In genomic region chr10:77398558-77398957, GRCh38 we compare ENCODE assay signal across 16 cellular contexts.
DNase-seq lines count a peak whose midpoint lies in the region; ATAC-seq and TF ChIP-seq lines count a peak whose summit lies in the region.
"Had no signal": no experiment of that assay in that cellular context is flagged by ENCODE, and none has a peak within 500 bp of the region (broad histone marks: within the 10 kb centered on the region; RNA-seq: fewer than 3 reads in every experiment).

No MANE protein-coding gene starts in this region.

- H3K4me3 ChIP-seq in fibroblast of lung (replicated peaks in 1 of 4; ENCODE audit: control extremely low read depth in 1 of 4, insufficient read depth in 1 of 4, low read depth in 3 of 4, low read length in 4 of 4), result no peak overlapping the region
- peak overlapping the region in 1 of 3 donors; percentile 20 for H3K4me3 ChIP-seq in skeletal muscle tissue (ENCODE audit: low read length in 3 of 3)
- H3K4me3 ChIP-seq: K562, Peyer's patch, SJSA1 had no signal

- TF ChIP-seq CTCF in fibroblast of lung (conservative IDR thresholded peaks at IDR 0.05 in 1 of 2, IDR thresholded peaks at IDR 0.05 in 1 of 2; ENCODE audit: low read depth in 1 of 2, low read length in 2 of 2), result no peak

- H3K27ac ChIP-seq in fibroblast of lung (ENCODE audit: insufficient read depth, low read length) (no peak overlapping the region), skeletal muscle tissue (ENCODE audit: low read depth, low read length) (peak overlapping the region; percentile 59)
- H3K27ac ChIP-seq: Peyer's patch, SJSA1 had no signal

- peaks cover 8% of the 10 kb centered on the region for H3K4me1 ChIP-seq in fibroblast of lung (ENCODE audit: control insufficient read depth, extremely low read depth, insufficient read depth, low read length)
- H3K4me1 ChIP-seq in skeletal muscle tissue (ENCODE audit: control insufficient read depth in 3 of 3, insufficient read depth in 3 of 3, low read length in 3 of 3), result peaks cover 18 to 61% (median 51%) of the 10 kb centered on the region in 3 donors
- H3K4me1 ChIP-seq: Peyer's patch had no signal

- H3K9ac ChIP-seq in fibroblast of lung (ENCODE audit: insufficient read depth, low read length) (no peak overlapping the region), skeletal muscle tissue (ENCODE audit: low read depth in 1 of 3, low read length in 3 of 3) (peak overlapping the region in 1 of 3 donors; percentile 17)

- no peaks in the 10 kb centered on the region for H3K79me2 ChIP-seq in fibroblast of lung (ENCODE audit: control insufficient read depth, insufficient read depth, low read length)

- H3K36me3 ChIP-seq in fibroblast of lung (ENCODE audit: control insufficient read depth, insufficient read depth, low read length) (peaks cover 2% of the 10 kb centered on the region), skeletal muscle tissue (ENCODE audit: control insufficient read depth in 3 of 3, insufficient read depth in 3 of 3, low read length in 3 of 3) (peaks cover 1 to 3% (median 2%) of the 10 kb centered on the region in 3 donors)
- H3K36me3 ChIP-seq: BE2C, Peyer's patch, SJSA1 had no signal

- no peak for ATAC-seq in activated CD4-positive, CD25-positive, alpha-beta regulatory T cell treated with anti-CD3 and anti-CD28 coated beads, Interleukin-2, amount 50 U/mL, for 24 hours
- ATAC-seq in GM19455 (IDR thresholded peaks at IDR 0.05; ENCODE audit: unreplicated experiment), result no peak
- ATAC-seq: K562 had no signal

- no peak overlapping the region for H2AFZ ChIP-seq in fibroblast of lung (ENCODE audit: low read length)

- H3K4me2 ChIP-seq in fibroblast of lung (ENCODE audit: extremely low read depth, insufficient read depth, low read length), result no peak overlapping the region

- H3K27me3 ChIP-seq in fibroblast of lung (ENCODE audit: control insufficient read depth, insufficient read depth, low read length) (no peaks in the 10 kb centered on the region), skeletal muscle tissue (ENCODE audit: control insufficient read depth in 3 of 3, insufficient read depth in 3 of 3, low read length in 3 of 3) (no peaks in the 10 kb centered on the region)
- H3K27me3 ChIP-seq: BE2C, Peyer's patch, SJSA1 had no signal

- H4K20me1 ChIP-seq in fibroblast of lung (ENCODE audit: control insufficient read depth, extremely low read depth, insufficient read depth, low read length), result no peaks in the 10 kb centered on the region

- DNase-seq in HCEC 1CT (peak; percentile 27), NCI-H526 (lab: John Stamatoyannopoulos, UW) (peak; percentile 76 to 83), fibroblast of lung (ENCODE audit: low read depth in 2 of 2) (peak; percentile 18 to 45), midbrain (lab: John Stamatoyannopoulos, UW) (no peak)
- DNase-seq: BE2C, DMS79, NCI-H1092 treated with DMSO at 0.1 percent for 48 hours, NCI-H1436 treated with DMSO at 0.1 percent for 48 hours, NCI-H2227 treated with DMSO at 0.1 percent for 48 hours, NCI-H82, Peyer's patch had no signal

- H3K9me3 ChIP-seq in fibroblast of lung (ENCODE audit: control insufficient read depth, insufficient read depth, low read depth, low read length) (no peaks in the 10 kb centered on the region), skeletal muscle tissue (ENCODE audit: control insufficient read depth in 3 of 3, low read length in 3 of 3) (no peaks in the 10 kb centered on the region)
- H3K9me3 ChIP-seq: BE2C, Peyer's patch, SJSA1 had no signal
